Comparison of ENCODE assay signal across 10 cellular contexts in the genomic region with DNA sequence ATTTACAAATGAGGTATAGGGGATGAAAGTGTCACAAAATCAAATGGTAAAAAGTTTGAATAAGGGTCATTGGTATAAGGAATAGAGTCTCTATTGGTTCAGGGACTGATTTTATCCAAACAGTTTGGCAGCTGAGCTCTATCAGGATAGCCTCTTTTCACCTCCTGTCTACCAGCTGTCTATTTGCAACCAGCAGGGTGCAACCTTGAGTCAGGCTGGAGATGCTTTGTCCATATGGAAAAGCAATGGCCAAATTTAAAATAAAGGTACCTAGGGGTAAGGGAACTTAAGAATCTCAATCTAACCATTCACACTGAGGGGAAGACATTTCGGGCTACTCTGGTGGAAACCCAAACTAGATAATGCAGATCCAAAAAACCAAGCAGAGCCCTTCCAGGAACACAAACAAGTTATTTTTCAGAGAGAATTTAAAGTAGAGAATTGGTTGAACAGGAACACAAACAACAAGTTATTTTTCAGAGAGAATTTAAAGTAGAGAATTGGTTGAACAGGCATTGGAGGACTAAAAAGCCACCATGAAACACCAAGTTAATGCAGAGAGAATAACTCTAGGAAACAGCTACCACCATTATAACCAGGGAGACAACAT. TPM values are rescaled to one million over a fixed set of nuclear protein-coding genes. Genes with fewer than 3 reads are reported as not detected.
DNase-seq lines count a peak whose midpoint lies in the region; ATAC-seq and TF ChIP-seq lines count a peak whose summit lies in the region.
"Had no signal": no experiment of that assay in that cellular context is flagged by ENCODE, and none has a peak within 500 bp of the region (broad histone marks: within the 10 kb centered on the region; RNA-seq: fewer than 3 reads in every experiment).

No MANE protein-coding gene starts in this region.

- DNase-seq in NCI-H2227 (lab: John Stamatoyannopoulos, UW; ENCODE audit: unreplicated experiment) (peak; percentile 2), NCI-H2227 treated with DMSO at 0.1 percent for 48 hours (lab: John Stamatoyannopoulos, UW) (no peak), NCI-H2081 (lab: John Stamatoyannopoulos, UW) (peak; percentile 54 to 68), chondrocyte (ENCODE audit: low spot score) (no peak), retina (peak; percentile 40), KG1 (lab: John Stamatoyannopoulos, UW) (no peak), natural killer cell (no peak)
- no peak for DNase-seq in activated CD8-positive, alpha-beta memory T cell treated with anti-CD3 and anti-CD28 coated beads, Interleukin-2, amount 50 U/mL, for 4 hours
- DNase-seq: activated naive CD8-positive, alpha-beta T cell treated with anti-CD3 and anti-CD28 coated beads, Interleukin-2, amount 10 ng/mL, durations not matched to agents 7 days and 5 days had no signal

- no peaks in the 10 kb centered on the region for H3K36me3 Mint-ChIP-seq in chondrocyte (ENCODE audit: low read depth)
- H3K36me3 Mint-ChIP-seq in natural killer cell, result no peaks in the 10 kb centered on the region
- H3K36me3 Mint-ChIP-seq: activated naive CD8-positive, alpha-beta T cell treated with anti-CD3 and anti-CD28 coated beads, Interleukin-2, amount 10 ng/mL, durations not matched to agents 7 days and 5 days had no signal

- H3K27ac Mint-ChIP-seq in chondrocyte (ENCODE audit: unreplicated experiment) (no peak overlapping the region), natural killer cell (no peak overlapping the region)
- H3K27ac Mint-ChIP-seq: activated naive CD8-positive, alpha-beta T cell treated with anti-CD3 and anti-CD28 coated beads, Interleukin-2, amount 10 ng/mL, durations not matched to agents 7 days and 5 days had no signal

- peak; percentile 75 for TF ChIP-seq CTCF in chondrocyte (IDR thresholded peaks at IDR 0.05)
- TF ChIP-seq CTCF in natural killer cell (IDR thresholded peaks at IDR 0.05), result no peak

- ATAC-seq in natural killer cell, result no peak

- H3K9me3 Mint-ChIP-seq in chondrocyte (ENCODE audit: low read depth), result no peaks in the 10 kb centered on the region
- peaks cover 0 to 2% of the 10 kb centered on the region in 2 donors for H3K9me3 Mint-ChIP-seq in natural killer cell
- H3K9me3 Mint-ChIP-seq: activated naive CD8-positive, alpha-beta T cell treated with anti-CD3 and anti-CD28 coated beads, Interleukin-2, amount 10 ng/mL, durations not matched to agents 7 days and 5 days had no signal

- intact Hi-C loops in natural killer cell (cut with micrococcal nuclease), result no loop called here

- H3K27me3 Mint-ChIP-seq in chondrocyte (ENCODE audit: low read depth) (peaks cover 8% of the 10 kb centered on the region), natural killer cell (ENCODE audit: low read depth in 2 of 2) (no peaks in the 10 kb centered on the region)

- H3K4me1 Mint-ChIP-seq in chondrocyte (ENCODE audit: low read depth), result no peaks in the 10 kb centered on the region
- no peaks in the 10 kb centered on the region for H3K4me1 Mint-ChIP-seq in natural killer cell
- H3K4me1 Mint-ChIP-seq: activated naive CD8-positive, alpha-beta T cell treated with anti-CD3 and anti-CD28 coated beads, Interleukin-2, amount 10 ng/mL, durations not matched to agents 7 days and 5 days had no signal

- H3K4me3 Mint-ChIP-seq in chondrocyte (ENCODE audit: unreplicated experiment) (no peak overlapping the region), natural killer cell (no peak overlapping the region)
- H3K4me3 Mint-ChIP-seq: activated naive CD8-positive, alpha-beta T cell treated with anti-CD3 and anti-CD28 coated beads, Interleukin-2, amount 10 ng/mL, durations not matched to agents 7 days and 5 days had no signal

RNA-seq across cellular contexts. Expression of a gene that starts 12.6 kb away (rescaled TPM):
- not detected in 3 replicates for total RNA-seq in chondrocyte
- not detected for total RNA-seq in natural killer cell
- total RNA-seq: pulmonary artery endothelial cell had no signal

Comparison
In these comparisons a context has a peak if more than half of its experiments do, and no peak if none do; other contexts are left out.
1. DNase-seq: peak in NCI-H2227 (single experiment), NCI-H2081 (2 of 2) and retina (single experiment); none in NCI-H2227 treated with DMSO at 0.1 percent for 48 hours (single experiment), chondrocyte (single experiment), KG1 (single experiment), natural killer cell (single experiment) and activated CD8-positive, alpha-beta memory T cell treated with anti-CD3 and anti-CD28 coated beads, Interleukin-2, amount 50 U/mL, for 4 hours (single experiment).